In the genomic region with DNA sequence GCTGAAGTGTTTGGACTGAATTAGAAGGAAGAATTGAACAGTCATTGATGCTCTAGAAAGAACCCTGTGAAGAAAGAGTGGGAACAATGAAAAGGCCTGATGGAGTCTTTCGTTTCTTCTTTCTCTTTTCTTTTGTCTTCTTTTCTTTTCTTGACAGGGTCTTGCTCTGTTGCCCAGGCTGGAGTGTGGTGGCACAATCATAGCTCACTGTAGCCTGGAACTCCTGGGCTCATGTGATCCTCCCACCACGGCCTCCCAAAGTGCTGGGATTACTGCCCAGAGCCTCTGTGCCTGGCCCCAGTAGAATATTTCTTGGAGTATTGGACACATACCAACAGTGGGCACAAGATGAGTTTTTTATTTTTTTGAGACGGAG, we compare ENCODE assay signal across 11 cellular contexts. TPM values are rescaled to one million over a fixed set of nuclear protein-coding genes. Genes with fewer than 3 reads are reported as not detected.
DNase-seq lines count a peak whose midpoint lies in the region; ATAC-seq and TF ChIP-seq lines count a peak whose summit lies in the region.
"Had no signal": no experiment of that assay in that cellular context is flagged by ENCODE, and none has a peak within 500 bp of the region (broad histone marks: within the 10 kb centered on the region; RNA-seq: fewer than 3 reads in every experiment).

No MANE protein-coding gene starts in this region.

- peaks cover 0 to 47% (median 2%) of the 10 kb centered on the region in 3 donors for H3K36me3 Mint-ChIP-seq in CD8-positive, alpha-beta memory T cell
- peaks cover 23% of the 10 kb centered on the region for H3K36me3 Mint-ChIP-seq in natural killer cell treated with Interleukin-12 subunit alpha and Interleukin-12 subunit beta and Interleukin-15 and Interleukin-18, amount 100 ng/mL, for 72 hours

- H3K36me3 ChIP-seq in CD8-positive, alpha-beta memory T cell (ENCODE audit: insufficient read depth, low read length) = peaks cover 23% of the 10 kb centered on the region
- H3K36me3 ChIP-seq in KOPT-K1 (ENCODE audit: insufficient read depth, low read length) (peaks cover 64% of the 10 kb centered on the region), brain microvascular endothelial cell (replicated peaks) (peaks cover 15% of the 10 kb centered on the region)
- H3K36me3 ChIP-seq: uterus had no signal

- CTCF ChIA-PET in CD8-positive, alpha-beta memory T cell (lab: Charles Lee) = interaction anchor here (1.3 to 2.2 kb wide), 5 partner anchors 21 to 517 kb away, joined by 3 to 12 read pairs (median 6); partner anchors contain the start of gene FADS1

- peak overlapping the region; percentile 94 for H3K27ac ChIP-seq in CD8-positive, alpha-beta memory T cell (ENCODE audit: low read depth, low read length)
- peak overlapping the region; percentile 98 for H3K27ac ChIP-seq in KOPT-K1 (ENCODE audit: low read depth, low read length, poor library complexity, severe bottlenecking)
- no peak overlapping the region for H3K27ac ChIP-seq in brain microvascular endothelial cell

- no peaks in the 10 kb centered on the region for H3K27me3 ChIP-seq in CD8-positive, alpha-beta memory T cell (ENCODE audit: insufficient read depth, low read length, poor library complexity, severe bottlenecking)
- no peaks in the 10 kb centered on the region for H3K27me3 ChIP-seq in brain microvascular endothelial cell (replicated peaks)
- H3K27me3 ChIP-seq: gastrocnemius medialis, uterus had no signal

- in situ Hi-C loops in brain microvascular endothelial cell (cut with HindIII; ENCODE audit: low pct_ligation_motif_present, low sequenced_read_pairs) = no loop called here

- POLR2A ChIA-PET in CD8-positive, alpha-beta memory T cell (lab: Charles Lee) = interaction anchor here (2.9 kb wide), 1 partner anchor 174 kb away, joined by 8 read pairs; the partner anchor contains the start of gene FTH1

- H3K9me3 Mint-ChIP-seq in CD8-positive, alpha-beta memory T cell = no peaks in the 10 kb centered on the region
- no peaks in the 10 kb centered on the region for H3K9me3 Mint-ChIP-seq in natural killer cell treated with Interleukin-12 subunit alpha and Interleukin-12 subunit beta and Interleukin-15 and Interleukin-18, amount 100 ng/mL, for 72 hours

- H3K9me3 ChIP-seq in CD8-positive, alpha-beta memory T cell (ENCODE audit: low read length) = no peaks in the 10 kb centered on the region
- no peaks in the 10 kb centered on the region for H3K9me3 ChIP-seq in KOPT-K1 (ENCODE audit: insufficient read depth, low read length, poor library complexity, severe bottlenecking)
- H3K9me3 ChIP-seq: gastrocnemius medialis, uterus had no signal

- peak overlapping the region in 6 of 8 donors; percentile 36 to 100 (median 98) for H3K27ac Mint-ChIP-seq in CD8-positive, alpha-beta memory T cell
- peak overlapping the region; percentile 97 to 99 for H3K27ac Mint-ChIP-seq in natural killer cell treated with Interleukin-12 subunit alpha and Interleukin-12 subunit beta and Interleukin-15 and Interleukin-18, amount 100 ng/mL, for 72 hours

- no peak for TF ChIP-seq CTCF in brain microvascular endothelial cell (IDR thresholded peaks at IDR 0.05; ENCODE audit: low read depth, low read length, missing control alignments)
- TF ChIP-seq CTCF in omental fat pad (IDR thresholded peaks at IDR 0.05) = no peak

- ATAC-seq in natural killer cell treated with Interleukin-12 subunit alpha and Interleukin-12 subunit beta and Interleukin-15 and Interleukin-18, amount 100 ng/mL, for 72 hours = no peak
- no peak for ATAC-seq in omental fat pad (ENCODE audit: low FRiP score)
- ATAC-seq: gastrocnemius medialis had no signal

- no peak overlapping the region for H3K4me3 ChIP-seq in CD8-positive, alpha-beta memory T cell (ENCODE audit: low read length)
- peak overlapping the region; percentile 86 for H3K4me3 ChIP-seq in brain microvascular endothelial cell (ENCODE audit: low read depth, low read length)

- H3K4me3 Mint-ChIP-seq in CD8-positive, alpha-beta memory T cell = peak overlapping the region; percentile 39 to 100 (median 92)
- H3K4me3 Mint-ChIP-seq in natural killer cell treated with Interleukin-12 subunit alpha and Interleukin-12 subunit beta and Interleukin-15 and Interleukin-18, amount 100 ng/mL, for 72 hours = peak overlapping the region; percentile 93

- peaks cover 17% of the 10 kb centered on the region for H3K4me1 ChIP-seq in CD8-positive, alpha-beta memory T cell (ENCODE audit: insufficient read depth, low read length)

- H3K4me1 Mint-ChIP-seq in CD8-positive, alpha-beta memory T cell = peaks cover 23 to 49% (median 41%) of the 10 kb centered on the region in 3 donors
- H3K4me1 Mint-ChIP-seq in natural killer cell treated with Interleukin-12 subunit alpha and Interleukin-12 subunit beta and Interleukin-15 and Interleukin-18, amount 100 ng/mL, for 72 hours (ENCODE audit: low read depth in 2 of 2) = peaks cover 28 to 30% of the 10 kb centered on the region in 2 donors

- no peaks in the 10 kb centered on the region for H3K27me3 Mint-ChIP-seq in CD8-positive, alpha-beta memory T cell
- H3K27me3 Mint-ChIP-seq in natural killer cell treated with Interleukin-12 subunit alpha and Interleukin-12 subunit beta and Interleukin-15 and Interleukin-18, amount 100 ng/mL, for 72 hours = no peaks in the 10 kb centered on the region

- intact Hi-C loops in posterior cingulate gyrus (cut with DNase I) = loop anchor here (2.0 kb wide), 1 partner anchor 315 kb away; no protein-coding TSS in a partner anchor

- DNase-seq in CD8-positive, alpha-beta memory T cell = no peak
- DNase-seq in brain microvascular endothelial cell = no peak
- DNase-seq in natural killer cell treated with Interleukin-12 subunit alpha and Interleukin-12 subunit beta and Interleukin-15 and Interleukin-18, amount 100 ng/mL, for 72 hours (ENCODE audit: low spot score) = no peak
- no peak for DNase-seq in posterior cingulate gyrus
- no peak for DNase-seq in ureter (ENCODE audit: low spot score)
- DNase-seq in omental fat pad (ENCODE audit: low spot score) = no peak
- no peak for DNase-seq in NCI-H748 treated with DMSO at 0.1 percent for 48 hours (lab: John Stamatoyannopoulos, UW)
- DNase-seq: gastrocnemius medialis, NCI-H2171, uterus had no signal

RNA-seq across cellular contexts. Expression of gene FEN1, which starts 1.1 kb away (rescaled TPM):
- total RNA-seq in CD8-positive, alpha-beta memory T cell = 100 to 1,000 TPM; 112 to 121 TPM
- polyA plus RNA-seq in CD8-positive, alpha-beta memory T cell = 15.4 TPM
- total RNA-seq in natural killer cell treated with Interleukin-12 subunit alpha and Interleukin-12 subunit beta and Interleukin-15 and Interleukin-18, amount 100 ng/mL, for 72 hours = 100 to 1,000 TPM in 1 of 2 donors, 10 to 100 TPM in 1; 75.8 to 155 TPM
- 10.4 TPM for total RNA-seq in ureter
- total RNA-seq in omental fat pad = 1 to 10 TPM; 4.7 to 8.9 (median 6.7) TPM

RNA-seq across cellular contexts. Expression of gene TMEM258, which starts 1.4 kb away (rescaled TPM):
- total RNA-seq in CD8-positive, alpha-beta memory T cell = 100 to 1,000 TPM; 148 to 152 TPM
- 258 TPM for polyA plus RNA-seq in CD8-positive, alpha-beta memory T cell
- 100 to 1,000 TPM; 119 to 133 TPM for total RNA-seq in natural killer cell treated with Interleukin-12 subunit alpha and Interleukin-12 subunit beta and Interleukin-15 and Interleukin-18, amount 100 ng/mL, for 72 hours
- total RNA-seq in ureter = 98.7 TPM
- total RNA-seq in omental fat pad = 10 to 100 TPM; 27.9 to 52.6 (median 43.4) TPM

RNA-seq across cellular contexts. Expression of gene FADS1, which starts 23.0 kb away (rescaled TPM):
- 1 to 10 TPM; 6.3 TPM for total RNA-seq in CD8-positive, alpha-beta memory T cell
- polyA plus RNA-seq in CD8-positive, alpha-beta memory T cell = 1.4 TPM
- total RNA-seq in natural killer cell treated with Interleukin-12 subunit alpha and Interleukin-12 subunit beta and Interleukin-15 and Interleukin-18, amount 100 ng/mL, for 72 hours = 10 to 100 TPM; 50.4 to 56.5 TPM
- total RNA-seq in ureter (40.7 TPM), omental fat pad (10 to 100 TPM; 20.1 to 49.1 (median 22.0) TPM)

RNA-seq across cellular contexts. Expression of gene FADS2, which starts 34.3 kb away (rescaled TPM):
- total RNA-seq in CD8-positive, alpha-beta memory T cell = 1 to 10 TPM; 7.2 to 10.0 TPM
- polyA plus RNA-seq in CD8-positive, alpha-beta memory T cell = 0.98 TPM
- 10 to 100 TPM; 69.1 to 90.1 TPM for total RNA-seq in natural killer cell treated with Interleukin-12 subunit alpha and Interleukin-12 subunit beta and Interleukin-15 and Interleukin-18, amount 100 ng/mL, for 72 hours
- 118 TPM for total RNA-seq in ureter
- total RNA-seq in omental fat pad = 10 to 100 TPM in 3 of 4 donors, 1 to 10 TPM in 1; 7.8 to 40.1 (median 16.2) TPM

RNA-seq across cellular contexts. Expression of gene MYRF, which starts 41.4 kb away (rescaled TPM):
- total RNA-seq in CD8-positive, alpha-beta memory T cell = under 1 TPM; 0.70 to 0.93 TPM
- polyA plus RNA-seq in CD8-positive, alpha-beta memory T cell = 0.63 TPM
- 1 to 10 TPM; 3.7 to 5.5 TPM for total RNA-seq in natural killer cell treated with Interleukin-12 subunit alpha and Interleukin-12 subunit beta and Interleukin-15 and Interleukin-18, amount 100 ng/mL, for 72 hours
- total RNA-seq in ureter = 4.7 TPM
- total RNA-seq in omental fat pad = 10 to 100 TPM in 3 of 4 donors, under 1 TPM in 1; 0.16 to 55.1 (median 29.5) TPM
